16 cellular contexts compared by ENCODE assay signal in genomic region chr7:131002600-131002999, GRCh38.
DNase-seq lines count a peak whose midpoint lies in the region; ATAC-seq and TF ChIP-seq lines count a peak whose summit lies in the region.
"Had no signal": no experiment of that assay in that cellular context is flagged by ENCODE, and none has a peak within 500 bp of the region (broad histone marks: within the 10 kb centered on the region; RNA-seq: fewer than 3 reads in every experiment).

No MANE protein-coding gene starts in this region.

- peaks cover 34% of the 10 kb centered on the region for H3K79me2 ChIP-seq in PC-3 (ENCODE audit: low read length)

- H3K36me3 Mint-ChIP-seq in activated T-cell treated with anti-CD3 and anti-CD28 coated beads, Interleukin-2, amount 50 U/mL, for 72 hours (ENCODE audit: insufficient read depth in 2 of 2): peaks cover 22 to 39% of the 10 kb centered on the region in 2 donors
- H3K36me3 Mint-ChIP-seq in CD4-positive, alpha-beta memory T cell: peaks cover 29 to 51% of the 10 kb centered on the region in 2 donors
- peaks cover 10% of the 10 kb centered on the region for H3K36me3 Mint-ChIP-seq in T-helper 17 cell (ENCODE audit: low read depth)
- H3K36me3 Mint-ChIP-seq: IgD-negative memory B cell had no signal

- H3K36me3 ChIP-seq in CD4-positive, alpha-beta memory T cell (ENCODE audit: insufficient read depth, low read length): no peaks in the 10 kb centered on the region
- peaks cover 10% of the 10 kb centered on the region for H3K36me3 ChIP-seq in PC-3 (ENCODE audit: low read depth, low read length)

- H3K27me3 Mint-ChIP-seq in activated T-cell treated with anti-CD3 and anti-CD28 coated beads, Interleukin-2, amount 50 U/mL, for 72 hours (ENCODE audit: low read depth): no peaks in the 10 kb centered on the region
- no peaks in the 10 kb centered on the region for H3K27me3 Mint-ChIP-seq in CD4-positive, alpha-beta memory T cell
- H3K27me3 Mint-ChIP-seq in T-helper 17 cell: no peaks in the 10 kb centered on the region
- H3K27me3 Mint-ChIP-seq: IgD-negative memory B cell had no signal

- POLR2A ChIA-PET in CD4-positive, alpha-beta memory T cell (lab: Charles Lee; ENCODE audit: partially characterized antibody): interaction anchor here (1.1 to 1.4 kb wide), 2 partner anchors 89 to 107 kb away, joined by 3 read pairs; no protein-coding TSS in a partner anchor
- POLR2A ChIA-PET in PC-3 (lab: Charles Lee; ENCODE audit: unreplicated experiment): interaction anchor here (0.5 to 0.6 kb wide), 2 partner anchors 98 to 168 kb away, joined by 3 to 5 read pairs; no protein-coding TSS in a partner anchor

- no peaks in the 10 kb centered on the region for H3K27me3 ChIP-seq in CD4-positive, alpha-beta memory T cell (ENCODE audit: insufficient read depth, low read length)
- no peaks in the 10 kb centered on the region for H3K27me3 ChIP-seq in PC-3 (ENCODE audit: low read length)
- H3K27me3 ChIP-seq: BLaER1 treated with 17β-estradiol and CSF1 and Interleukin-3, amounts not matched to agents 10 nM and 100 nM had no signal

- no peaks in the 10 kb centered on the region for H3K9me3 ChIP-seq in CD4-positive, alpha-beta memory T cell (ENCODE audit: control insufficient read depth in 1 of 2, low read length in 2 of 2)
- H3K9me3 ChIP-seq in T-helper 17 cell (ENCODE audit: control insufficient read depth, low read length, poor library complexity, severe bottlenecking) (no peaks in the 10 kb centered on the region), PC-3 (ENCODE audit: low read length) (0 out of 2 replicates have a peak, but pooled peaks cover 4% of the 10 kb centered on the region)

- no peaks in the 10 kb centered on the region for H4K20me1 ChIP-seq in PC-3 (ENCODE audit: low read length)

- H3K4me3 ChIP-seq in CD4-positive, alpha-beta memory T cell (ENCODE audit: low read length in 2 of 2): no peak overlapping the region
- H3K4me3 ChIP-seq in PC-3 (ENCODE audit: low read length): no peak overlapping the region
- H3K4me3 ChIP-seq: BLaER1 treated with 17β-estradiol and CSF1 and Interleukin-3, amounts not matched to agents 10 nM and 100 nM had no signal

- no peak overlapping the region for H2AFZ ChIP-seq in PC-3 (ENCODE audit: low read length)

- peaks cover 73% of the 10 kb centered on the region for H3K4me1 Mint-ChIP-seq in activated T-cell treated with anti-CD3 and anti-CD28 coated beads, Interleukin-2, amount 50 U/mL, for 72 hours (ENCODE audit: low read depth)
- H3K4me1 Mint-ChIP-seq in CD4-positive, alpha-beta memory T cell: peaks cover 52 to 90% (median 70%) of the 10 kb centered on the region in 4 donors
- H3K4me1 Mint-ChIP-seq in T-helper 17 cell: peaks cover 52% of the 10 kb centered on the region

- no peaks in the 10 kb centered on the region for H3K9me2 ChIP-seq in PC-3 (replicated peaks; ENCODE audit: low read length)

- no TSS peak for BruUV-seq in PC-3 (replicated peaks; lab: Mats Ljungman, UMichigan)

- no peak overlapping the region for H3K4me2 ChIP-seq in PC-3 (ENCODE audit: low read length)
- H3K4me2 ChIP-seq: BLaER1 treated with 17β-estradiol and CSF1 and Interleukin-3, amounts not matched to agents 10 nM and 100 nM had no signal

- no peak overlapping the region for H3K27ac ChIP-seq in CD4-positive, alpha-beta memory T cell (ENCODE audit: low read depth, low read length)
- H3K27ac ChIP-seq in PC-3 (ENCODE audit: low read length): no peak overlapping the region
- H3K27ac ChIP-seq: BLaER1 treated with 17β-estradiol and CSF1 and Interleukin-3, amounts not matched to agents 10 nM and 100 nM had no signal

- H3F3A ChIP-seq in PC-3 (ENCODE audit: low read length, unreplicated experiment): no peaks in the 10 kb centered on the region

- DNase-seq in activated T-cell treated with anti-CD3 and anti-CD28 coated beads, Interleukin-2, amount 50 U/mL, for 72 hours: no peak
- DNase-seq in activated T-cell treated with anti-CD3 and anti-CD28 coated beads for 4 hours (no peak), T-helper 17 cell (no peak), PC-3 (no peak)
- DNase-seq in CD4-positive, alpha-beta memory T cell: no peak
- DNase-seq: ACHN; CD8-positive, alpha-beta T cell; COR-L47; DMS153; DMS79 treated with DMSO at 0.1 percent for 48 hours; GDM1; KG1 had no signal

- no peak for ATAC-seq in activated T-cell treated with anti-CD3 and anti-CD28 coated beads, Interleukin-2, amount 50 U/mL, for 72 hours (replicated peaks in 1 of 2)
- ATAC-seq in T-helper 17 cell (no peak), GM18861 (IDR thresholded peaks at IDR 0.05; ENCODE audit: unreplicated experiment) (no peak), PC-3 (no peak), GM18511 (IDR thresholded peaks at IDR 0.05; ENCODE audit: unreplicated experiment) (no peak)
- ATAC-seq: CD8-positive, alpha-beta T cell had no signal

- peaks cover 4 to 8% of the 10 kb centered on the region in 2 donors for H3K9me3 Mint-ChIP-seq in activated T-cell treated with anti-CD3 and anti-CD28 coated beads, Interleukin-2, amount 50 U/mL, for 72 hours
- peaks cover 0 to 4% (median 0%) of the 10 kb centered on the region in 8 donors for H3K9me3 Mint-ChIP-seq in CD4-positive, alpha-beta memory T cell
- H3K9me3 Mint-ChIP-seq: IgD-negative memory B cell had no signal

- H3K27ac Mint-ChIP-seq in activated T-cell treated with anti-CD3 and anti-CD28 coated beads, Interleukin-2, amount 50 U/mL, for 72 hours: peak overlapping the region; percentile 28
- H3K27ac Mint-ChIP-seq in CD4-positive, alpha-beta memory T cell: peak overlapping the region in 4 of 7 donors; percentile 41 to 60 (median 55)
- peak overlapping the region; percentile 97 for H3K27ac Mint-ChIP-seq in T-helper 17 cell
- H3K27ac Mint-ChIP-seq: CD8-positive, alpha-beta T cell had no signal

- H3K9ac ChIP-seq in PC-3 (ENCODE audit: low read length): no peak overlapping the region
- H3K9ac ChIP-seq: BLaER1 treated with 17β-estradiol and CSF1 and Interleukin-3, amounts not matched to agents 10 nM and 100 nM had no signal

- peaks cover 75% of the 10 kb centered on the region for H3K4me1 ChIP-seq in CD4-positive, alpha-beta memory T cell (ENCODE audit: insufficient read depth, low read length)
- peaks cover 30% of the 10 kb centered on the region for H3K4me1 ChIP-seq in PC-3 (ENCODE audit: insufficient read depth, low read length)

- no peak overlapping the region for H3K4me3 Mint-ChIP-seq in activated T-cell treated with anti-CD3 and anti-CD28 coated beads, Interleukin-2, amount 50 U/mL, for 72 hours
- no peak overlapping the region for H3K4me3 Mint-ChIP-seq in CD4-positive, alpha-beta memory T cell
- H3K4me3 Mint-ChIP-seq in T-helper 17 cell: peak overlapping the region; percentile 46
- H3K4me3 Mint-ChIP-seq: CD8-positive, alpha-beta T cell; IgD-negative memory B cell had no signal

- CTCF ChIA-PET in CD4-positive, alpha-beta memory T cell (lab: Charles Lee; ENCODE audit: partially characterized antibody): interaction anchor here (1.3 to 6.6 kb wide), 7 partner anchors 9 to 105 kb away, joined by 3 to 48 read pairs (median 3); no protein-coding TSS in a partner anchor
- CTCF ChIA-PET in PC-3 (lab: Charles Lee): interaction anchor here (0.5 kb wide), 1 partner anchor 170 kb away, joined by 5 read pairs; no protein-coding TSS in a partner anchor

- intact Hi-C loops in CD4-positive, alpha-beta memory T cell (cut with micrococcal nuclease): loop anchor here (1.0 kb wide), 1 partner anchor 8 kb away; no protein-coding TSS in a partner anchor
- intact Hi-C loops in PC-3 (cut with micrococcal nuclease): no loop called here

- TF ChIP-seq CTCF in PC-3 (conservative IDR thresholded peaks at IDR 0.05; ENCODE audit: low read depth, low read length): no peak

Comparison
In these comparisons a context has a peak if more than half of its experiments do, and no peak if none do; other contexts are left out.
1. H3K27ac Mint-ChIP-seq: peak in every context shown above with its lines; median percentile 97 in T-helper 17 cell; 55 in CD4-positive, alpha-beta memory T cell; 28 in activated T-cell treated with anti-CD3 and anti-CD28 coated beads, Interleukin-2, amount 50 U/mL, for 72 hours.